9 cellular contexts compared by ENCODE assay signal in the genomic region with DNA sequence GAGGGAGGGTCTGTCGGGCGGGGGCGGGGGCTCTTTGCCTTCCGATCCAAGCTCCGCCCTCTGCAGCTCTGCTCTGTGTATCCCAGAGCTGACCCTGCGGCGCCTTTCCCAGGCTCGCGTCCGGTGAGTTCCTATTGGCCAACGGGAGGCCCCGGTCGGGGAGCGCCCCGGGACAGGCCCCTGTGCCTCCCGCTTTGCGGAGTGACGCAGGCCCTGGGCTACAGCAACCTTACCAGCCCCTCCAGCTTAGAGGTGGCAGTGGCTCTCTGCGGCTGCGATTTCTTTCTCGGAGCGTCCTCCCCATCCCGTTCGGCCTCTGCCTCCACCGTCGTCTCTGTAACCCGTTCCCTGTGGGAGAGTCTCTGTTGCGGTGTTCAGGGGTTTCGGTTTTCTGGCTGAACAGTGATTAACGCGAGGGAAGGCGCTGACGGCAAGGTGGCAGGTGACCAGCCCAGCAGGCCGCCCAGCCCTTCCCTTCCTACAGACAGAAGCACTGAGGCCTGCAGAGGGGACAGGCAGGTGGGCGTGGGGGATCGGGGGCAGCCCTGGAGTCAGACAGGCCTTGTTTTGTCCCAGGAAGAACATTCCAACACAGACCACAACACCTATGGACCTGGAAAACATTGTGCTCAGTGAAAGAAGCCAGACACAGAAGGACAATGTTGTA. TPM values are rescaled to one million over a fixed set of nuclear protein-coding genes. Genes with fewer than 3 reads are reported as not detected.
DNase-seq lines count a peak whose midpoint lies in the region; ATAC-seq, FAIRE-seq and TF ChIP-seq lines count a peak whose summit lies in the region.
"Had no signal": no experiment of that assay in that cellular context is flagged by ENCODE, and none has a peak within 500 bp of the region (broad histone marks: within the 10 kb centered on the region; RNA-seq: fewer than 3 reads in every experiment).

No MANE protein-coding gene starts in this region.

- in situ Hi-C loops in transverse colon (cut with MboI; ENCODE audit: low pct_ligation_motif_present in 1 of 4, low pct_unique_long_range_greater_than_20kb in 1 of 4, low sequenced_read_pairs in 3 of 4), result no loop called here

- H3K9me1 ChIP-seq in endothelial cell of umbilical vein (replicated peaks; ENCODE audit: control insufficient read depth, extremely low read depth, insufficient read depth, low read length), result no peaks in the 10 kb centered on the region

- DNase-seq in DMS153 (lab: John Stamatoyannopoulos, UW) (peak; percentile 15), NCI-H774 (lab: John Stamatoyannopoulos, UW) (peak; percentile 62), endothelial cell of umbilical vein (ENCODE audit: low read depth, low spot score) (peak; percentile 75), mesenteric fat pad (ENCODE audit: low spot score) (peak; percentile 94), transverse colon (peak; percentile 83), NOMO-1 treated with DMSO at 0.1 percent for 48 hours (lab: John Stamatoyannopoulos, UW; ENCODE audit: unreplicated experiment) (no peak)
- no peak for DNase-seq in effector CD8-positive, alpha-beta T cell (lab: John Stamatoyannopoulos, UW)

- peak overlapping the region; percentile 68 for H3K9ac ChIP-seq in endothelial cell of umbilical vein (replicated peaks; ENCODE audit: extremely low read depth, insufficient read depth, low read length)

- dilution Hi-C loops in endothelial cell of umbilical vein (cut with MboI; ENCODE audit: extremely low pct_ligation_motif_present, low sequenced_read_pairs), result no loop called here

- H3K4me1 ChIP-seq in endothelial cell of umbilical vein (ENCODE audit: control insufficient read depth, extremely low read depth, insufficient read depth, low read length), result peaks cover 9% of the 10 kb centered on the region
- peaks cover 0 to 17% (median 14%) of the 10 kb centered on the region in 4 donors for H3K4me1 ChIP-seq in transverse colon

- WGBS in transverse colon (ENCODE audit: low coverage in 1 of 2), 2 donors, result 2% methylated on average over 32 of the region's 36 CpGs; no CpG with 5 or more reads in 1 of the 2 donors

- TF ChIP-seq EP300 in transverse colon (IDR thresholded peaks at IDR 0.05; ENCODE audit: low read depth), result no peak

- peak overlapping the region; percentile 57 for H3K27ac ChIP-seq in endothelial cell of umbilical vein (ENCODE audit: insufficient read depth, low read depth, low read length)
- peak overlapping the region; percentile 71 to 78 (median 74) for H3K27ac ChIP-seq in transverse colon
- H3K27ac ChIP-seq: HL-60 had no signal

- ATAC-seq in HG03460 (IDR thresholded peaks at IDR 0.05; ENCODE audit: unreplicated experiment), result no peak

- POLR2A ChIA-PET in endothelial cell of umbilical vein (lab: Charles Lee), result interaction anchor here (0.6 to 1.3 kb wide), 2 partner anchors 19 to 96 kb away, joined by 4 to 5 read pairs; a partner anchor contains a TSS

- H4K20me1 ChIP-seq in endothelial cell of umbilical vein (replicated peaks; ENCODE audit: control insufficient read depth, extremely low read depth, insufficient read depth, low read length), result no peaks in the 10 kb centered on the region

- TF ChIP-seq CTCF in endothelial cell of umbilical vein (IDR thresholded peaks at IDR 0.05; ENCODE audit: extremely low read depth in 1 of 2, insufficient read depth in 1 of 2, low read depth in 1 of 2, low read length in 2 of 2), result no peak
- no peak for TF ChIP-seq CTCF in transverse colon (IDR thresholded peaks at IDR 0.05)

- no peaks in the 10 kb centered on the region for H3K27me3 ChIP-seq in endothelial cell of umbilical vein (ENCODE audit: control insufficient read depth in 2 of 2, insufficient read depth in 2 of 2, low read length in 2 of 2)
- H3K27me3 ChIP-seq in transverse colon, result no peaks in the 10 kb centered on the region

- H3K4me2 ChIP-seq in endothelial cell of umbilical vein (ENCODE audit: insufficient read depth, low read length), result peak overlapping the region; percentile 83

- BruUV-seq in endothelial cell of umbilical vein (replicated peaks; lab: Mats Ljungman, UMichigan), result TSS peak; percentile 6

- CTCF ChIA-PET in endothelial cell of umbilical vein (lab: Charles Lee), result interaction anchor here (0.7 to 7.7 kb wide), 10 partner anchors 20 to 292 kb away, joined by 3 to 309 read pairs (median 4); no protein-coding TSS in a partner anchor

- H3K36me3 ChIP-seq in endothelial cell of umbilical vein (ENCODE audit: control insufficient read depth in 2 of 2, extremely low read depth in 1 of 2, insufficient read depth in 2 of 2, low read length in 2 of 2) (no peaks in the 10 kb centered on the region), transverse colon (no peaks in the 10 kb centered on the region)

- intact Hi-C loops in endothelial cell of umbilical vein (cut with micrococcal nuclease), result no loop called here
- intact Hi-C loops in transverse colon (cut with DNase I; ENCODE audit: low total_unique reads), result no loop called here

- TF ChIP-seq POLR2A in endothelial cell of umbilical vein (IDR thresholded peaks at IDR 0.05; ENCODE audit: low read depth, low read length) (peak; percentile 49), transverse colon (IDR thresholded peaks at IDR 0.05) (peak; percentile 66)

- H3K79me2 ChIP-seq in endothelial cell of umbilical vein (ENCODE audit: control insufficient read depth, insufficient read depth, low read length), result no peaks in the 10 kb centered on the region

- H3K4me3 ChIP-seq in endothelial cell of umbilical vein (replicated peaks in 1 of 3; ENCODE audit: insufficient read depth in 1 of 3, low read depth in 1 of 3, low read length in 3 of 3), result peak overlapping the region; percentile 42 to 61 (median 46)
- peak overlapping the region; percentile 21 to 55 (median 38) for H3K4me3 ChIP-seq in transverse colon

- peak; percentile 74 for FAIRE-seq in endothelial cell of umbilical vein (lab: Jason Lieb, UNC)

- peak overlapping the region; percentile 100 for H2AFZ ChIP-seq in endothelial cell of umbilical vein (ENCODE audit: low read depth, low read length)

- H3K9me3 ChIP-seq in endothelial cell of umbilical vein (replicated peaks; ENCODE audit: control insufficient read depth, insufficient read depth, low read length), result no peaks in the 10 kb centered on the region
- no peaks in the 10 kb centered on the region for H3K9me3 ChIP-seq in transverse colon

TF ChIP-seq in endothelial cell of umbilical vein, 7 proteins besides CTCF, POLR2A, EP300 and RAD21:
- TF ChIP-seq JUN (IDR thresholded peaks at IDR 0.05; ENCODE audit: borderline replicate concordance, insufficient read depth, insufficient read length, low read depth) (no peak), POLR2AphosphoS5 (IDR thresholded peaks at IDR 0.05; ENCODE audit: insufficient read depth, low read depth, low read length) (peak; percentile 34)

RNA-seq across cellular contexts. Expression of a gene that starts 18.1 kb away (rescaled TPM):
- 8.9 and 11.4 TPM in 2 replicates for total RNA-seq in endothelial cell of umbilical vein
- polyA plus RNA-seq in endothelial cell of umbilical vein, result 3.7 and 4.6 TPM in 2 replicates
- 1.7 and 2.7 TPM in 2 replicates for polyA plus RNA-seq in endothelial cell of umbilical vein (2011; cell fraction: cytosol; rRNA removed)
- polyA plus RNA-seq in endothelial cell of umbilical vein (2011; cell fraction: nucleus; rRNA removed), result 1.9 and 2.2 TPM in 2 replicates
- 3.7 and 6.3 TPM in 2 replicates for polyA plus RNA-seq in endothelial cell of umbilical vein (2012)
- 1.6 TPM in 2 replicates for polyA minus RNA-seq in endothelial cell of umbilical vein
- polyA minus RNA-seq in endothelial cell of umbilical vein (2011; cell fraction: cytosol; rRNA and poly(A)+ RNA removed), result 88.3 TPM
- polyA minus RNA-seq in endothelial cell of umbilical vein (2011; cell fraction: nucleus; rRNA and poly(A)+ RNA removed), result 1.2 and 6.4 TPM in 2 replicates
- total RNA-seq in mesenteric fat pad, result 434 TPM
- 10 to 100 TPM; 26.1 to 78.9 (median 57.1) TPM for total RNA-seq in transverse colon

RNA-seq across cellular contexts. Expression of a gene that starts 19.0 kb away (rescaled TPM):
- total RNA-seq in endothelial cell of umbilical vein (62.7 and 71.9 TPM in 2 replicates), mesenteric fat pad (44.1 TPM), transverse colon (10 to 100 TPM in 3 of 4 donors, 1 to 10 TPM in 1; 9.6 to 30.9 (median 23.2) TPM)
- polyA plus RNA-seq in endothelial cell of umbilical vein, result 131 and 182 TPM in 2 replicates
- polyA plus RNA-seq in endothelial cell of umbilical vein (2011; cell fraction: cytosol; rRNA removed), result 77.9 and 89.4 TPM in 2 replicates
- 40.6 and 46.8 TPM in 2 replicates for polyA plus RNA-seq in endothelial cell of umbilical vein (2011; cell fraction: nucleus; rRNA removed)
- polyA plus RNA-seq in endothelial cell of umbilical vein (2012), result 72.8 and 86.0 TPM in 2 replicates
- 125 and 128 TPM in 2 replicates for polyA minus RNA-seq in endothelial cell of umbilical vein
- 47.9 TPM for polyA minus RNA-seq in endothelial cell of umbilical vein (2011; cell fraction: cytosol; rRNA and poly(A)+ RNA removed)
- 16.3 and 20.4 TPM in 2 replicates for polyA minus RNA-seq in endothelial cell of umbilical vein (2011; cell fraction: nucleus; rRNA and poly(A)+ RNA removed)

RNA-seq across cellular contexts. Expression of a gene that starts 59.5 kb away (rescaled TPM):
- 147 and 156 TPM in 2 replicates for total RNA-seq in endothelial cell of umbilical vein
- 111 and 145 TPM in 2 replicates for polyA plus RNA-seq in endothelial cell of umbilical vein
- polyA plus RNA-seq in endothelial cell of umbilical vein (2011; cell fraction: cytosol; rRNA removed), result 127 and 148 TPM in 2 replicates
- 132 and 179 TPM in 2 replicates for polyA plus RNA-seq in endothelial cell of umbilical vein (2011; cell fraction: nucleus; rRNA removed)
- polyA plus RNA-seq in endothelial cell of umbilical vein (2012), result 159 and 193 TPM in 2 replicates
- 135 and 140 TPM in 2 replicates for polyA minus RNA-seq in endothelial cell of umbilical vein
- polyA minus RNA-seq in endothelial cell of umbilical vein (2011; cell fraction: cytosol; rRNA and poly(A)+ RNA removed), result 15.1 TPM
- 136 and 191 TPM in 2 replicates for polyA minus RNA-seq in endothelial cell of umbilical vein (2011; cell fraction: nucleus; rRNA and poly(A)+ RNA removed)
- 89.0 TPM for total RNA-seq in mesenteric fat pad
- 100 to 1,000 TPM in 1 of 4 donors, 10 to 100 TPM in 3; 23.7 to 104 (median 62.8) TPM for total RNA-seq in transverse colon

Comparison
In these comparisons a context has a peak if more than half of its experiments do, and no peak if none do; other contexts are left out.
1. DNase-seq: peak in DMS153 (single experiment), NCI-H774 (single experiment), endothelial cell of umbilical vein (single experiment), mesenteric fat pad (single experiment) and transverse colon (single experiment); none in NOMO-1 treated with DMSO at 0.1 percent for 48 hours (single experiment) and effector CD8-positive, alpha-beta T cell (single experiment).